ENCODE assay signal across 21 cellular contexts in the genomic region with DNA sequence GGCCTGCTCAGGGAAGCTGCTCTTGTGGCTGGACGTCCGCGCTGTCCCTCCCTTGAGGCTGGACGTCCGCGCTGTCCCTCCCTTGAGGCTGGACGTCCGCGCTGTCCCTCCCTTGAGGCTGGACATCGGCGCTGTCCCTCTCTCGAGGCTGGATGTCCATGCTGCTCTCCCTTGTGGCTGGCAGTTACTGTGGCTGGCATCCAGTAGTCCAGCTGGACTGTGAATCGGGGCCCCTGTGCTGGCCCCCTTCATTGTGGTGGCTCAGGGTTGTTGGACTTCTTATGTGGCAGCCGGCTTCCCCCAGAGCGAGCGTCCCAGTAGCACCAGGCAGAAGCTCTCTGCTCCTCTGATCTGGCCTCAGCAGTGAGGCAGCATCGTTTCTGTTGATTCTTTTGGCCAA.
"Had no signal": no experiment of that assay in that cellular context is flagged by ENCODE, and none has a peak within 500 bp of the region (broad histone marks: within the 10 kb centered on the region; RNA-seq: fewer than 3 reads in every experiment).

No MANE protein-coding gene starts in this region.

- ATAC-seq: left lung; mucosa of descending colon; natural killer cell treated with Interleukin-12 subunit alpha and Interleukin-12 subunit beta and Interleukin-15 and Interleukin-18, amount 100 ng/mL, for 72 hours; psoas muscle; right cardiac atrium; stimulated activated memory B cell treated with anti-CD40 and anti-IgM and Interleukin-4, amounts not matched to agents 10 μg/mL and 1 μg/mL and 100 μg/mL, for 72 hours had no signal

- H3K27ac ChIP-seq: coronary artery, left lung, psoas muscle, sigmoid colon, thoracic aorta, tibial nerve, upper lobe of left lung, vagina had no signal

- H3K36me3 ChIP-seq: left lung, sigmoid colon, thoracic aorta, tibial nerve, upper lobe of left lung, vagina had no signal

- H3K4me3 ChIP-seq: coronary artery, left lung, lung, mucosa of descending colon, psoas muscle, sigmoid colon, thoracic aorta, tibial nerve, upper lobe of left lung, vagina had no signal

- H3K27me3 ChIP-seq: upper lobe of left lung, vagina had no signal

- H3K9me3 ChIP-seq: left lung, mucosa of descending colon, psoas muscle, sigmoid colon, thoracic aorta, tibial nerve, upper lobe of left lung, vagina had no signal

- DNase-seq: dermis blood vessel endothelial cell; effector memory CD4-positive, alpha-beta T cell; mucosa of descending colon; naive B cell; nucleus accumbens; psoas muscle; right cardiac atrium; sigmoid colon; stimulated activated CD4-positive, alpha-beta T cell treated with anti-CD3 and anti-CD28 coated beads, Interleukin-4, amount 100 ng/mL, for 4 hours had no signal

- FAIRE-seq: endometrium, frontal cortex, keratinocyte had no signal

- H3K4me1 ChIP-seq: psoas muscle, vagina had no signal
